In genomic region chr15:68414591-68414990, GRCh38 we compare ENCODE assay signal across 16 cellular contexts. TPM values are rescaled to one million over a fixed set of nuclear protein-coding genes. Genes with fewer than 3 reads are reported as not detected.
"Had no signal": no experiment of that assay in that cellular context is flagged by ENCODE, and none has a peak within 500 bp of the region (broad histone marks: within the 10 kb centered on the region; RNA-seq: fewer than 3 reads in every experiment).

No MANE protein-coding gene starts in this region.

- H3K9me3 ChIP-seq: ovary, tibial artery had no signal

- H3K4me3 Mint-ChIP-seq: activated T-cell treated with anti-CD3 and anti-CD28 coated beads, Interleukin-2, amount 50 U/mL, for 24 hours; T-cell had no signal

- H3K4me1 Mint-ChIP-seq: T-cell had no signal

- H3K27ac ChIP-seq: SK-N-MC had no signal

- H3K27ac Mint-ChIP-seq: activated T-cell treated with anti-CD3 and anti-CD28 coated beads, Interleukin-2, amount 50 U/mL, for 24 hours; T-cell had no signal

- H3K27me3 ChIP-seq: ovary, tibial artery had no signal

- H3K36me3 ChIP-seq: ovary, tibial artery had no signal

- H3K36me3 Mint-ChIP-seq: T-cell had no signal

- H3K9me3 Mint-ChIP-seq: activated T-cell treated with anti-CD3 and anti-CD28 coated beads, Interleukin-2, amount 50 U/mL, for 24 hours; T-cell had no signal

- DNase-seq: activated CD4-positive, CD25-positive, alpha-beta regulatory T cell treated with anti-CD3 and anti-CD28 coated beads, Interleukin-2, amount 50 U/mL, for 72 hours; activated effector memory CD4-positive, alpha-beta T cell treated with Interleukin-2 at 50 U/mL for 16 hours; activated naive CD4-positive, alpha-beta T cell treated with anti-CD3 and anti-CD28 coated beads, Interleukin-2, amount 50 U/mL, for 16 hours; activated T-cell treated with anti-CD3 and anti-CD28 coated beads, Interleukin-2, amount 50 U/mL, for 24 hours; effector CD4-positive, alpha-beta T cell; foreskin fibroblast; hippocampal formation; kidney glomerular epithelial cell; mesendoderm; stimulated activated CD4-positive, alpha-beta T cell treated with anti-CD3 and anti-CD28 coated beads, Interleukin-1b, Interleukin-23, amount 100 ng/mL, for 48 hours; T-helper 9 cell had no signal

- H3K4me3 ChIP-seq: ovary, SK-N-MC, tibial artery had no signal

- H3K27me3 Mint-ChIP-seq: activated T-cell treated with anti-CD3 and anti-CD28 coated beads, Interleukin-2, amount 50 U/mL, for 24 hours; T-cell had no signal

RNA-seq across cellular contexts. Expression of gene ITGA11, which starts 17.4 kb away (rescaled TPM):
- polyA plus RNA-seq: neural cell had no signal
